In genomic region chr3:197174927-197175326, GRCh38 we compare ENCODE assay signal across 22 cellular contexts.
DNase-seq lines count a peak whose midpoint lies in the region; ATAC-seq and TF ChIP-seq lines count a peak whose summit lies in the region.
"Had no signal": no experiment of that assay in that cellular context is flagged by ENCODE, and none has a peak within 500 bp of the region (broad histone marks: within the 10 kb centered on the region; RNA-seq: fewer than 3 reads in every experiment).

No MANE protein-coding gene starts in this region.

- peak overlapping the region; percentile 82 for H3K27ac Mint-ChIP-seq in chondrocyte (ENCODE audit: unreplicated experiment)
- H3K27ac Mint-ChIP-seq: B cell had no signal

- ATAC-seq in DND-41 (ENCODE audit: insufficient read depth, low read depth) (peak; percentile 33; the same call in 1 of the 3 replicates), HG03354 (IDR thresholded peaks at IDR 0.05; ENCODE audit: poor library complexity, severe bottlenecking, unreplicated experiment) (no peak)
- ATAC-seq: K562, PC-3 had no signal

- no peak overlapping the region for H3K4me3 Mint-ChIP-seq in chondrocyte (ENCODE audit: unreplicated experiment)
- H3K4me3 Mint-ChIP-seq: B cell; CD4-positive, alpha-beta memory T cell; H9 had no signal

- no peaks in the 10 kb centered on the region for H3K9me3 ChIP-seq in DND-41 (ENCODE audit: insufficient read depth, low read length, severe bottlenecking)
- H3K9me3 ChIP-seq in effector memory CD4-positive, alpha-beta T cell (ENCODE audit: control insufficient read depth, low read length): no peaks in the 10 kb centered on the region

- no peak overlapping the region for H3K27ac ChIP-seq in DND-41 (ENCODE audit: low read length)
- H3K27ac ChIP-seq in effector memory CD4-positive, alpha-beta T cell (ENCODE audit: insufficient read depth, low read length, poor library complexity, severe bottlenecking): no peak overlapping the region
- H3K27ac ChIP-seq: RWPE1 had no signal

- DNase-seq in DND-41 (no peak), GM20000 (ENCODE audit: low spot score) (peak; percentile 8), NCI-H460 (ENCODE audit: extremely low read depth, low read depth) (peak; percentile 56), chondrocyte (ENCODE audit: low spot score) (no peak), HT-29 (ENCODE audit: low spot score) (no peak), ecto neural progenitor cell (ENCODE audit: low spot score) (no peak)
- DNase-seq in effector memory CD4-positive, alpha-beta T cell: no peak
- DNase-seq: Calu3; CD4-positive, alpha-beta memory T cell; DMS53; H9; NCI-H1092 treated with DMSO at 0.1 percent for 48 hours; NCI-H1694; NCI-H2107; NCI-H2227 treated with DMSO at 0.1 percent for 48 hours; NCI-H524 treated with DMSO at 0.1 percent for 48 hours; PC-3; T-helper 2 cell had no signal

- H3K27me3 Mint-ChIP-seq in chondrocyte (ENCODE audit: low read depth): no peaks in the 10 kb centered on the region
- H3K27me3 Mint-ChIP-seq: B cell; CD4-positive, alpha-beta memory T cell had no signal

- H3K36me3 Mint-ChIP-seq in chondrocyte (ENCODE audit: low read depth): peaks cover 3% of the 10 kb centered on the region

- peaks cover 44% of the 10 kb centered on the region for H3K4me1 Mint-ChIP-seq in chondrocyte (ENCODE audit: low read depth)

- H3K79me2 ChIP-seq in DND-41 (ENCODE audit: insufficient read depth, low read length): peaks cover 14% of the 10 kb centered on the region

- 0 out of 2 replicates have a peak, but pooled peaks cover 3% of the 10 kb centered on the region for H3K4me1 ChIP-seq in DND-41 (ENCODE audit: insufficient read depth, low read length)
- H3K4me1 ChIP-seq in effector memory CD4-positive, alpha-beta T cell (ENCODE audit: control insufficient read depth, insufficient read depth, low read length, poor library complexity, severe bottlenecking): no peaks in the 10 kb centered on the region

- H3K36me3 ChIP-seq in DND-41 (ENCODE audit: insufficient read depth, low read length): peaks cover 10% of the 10 kb centered on the region; the same call in 1 of the 2 replicates
- H3K36me3 ChIP-seq in effector memory CD4-positive, alpha-beta T cell (ENCODE audit: control insufficient read depth, insufficient read depth, low read length): no peaks in the 10 kb centered on the region

- TF ChIP-seq CTCF in DND-41 (IDR thresholded peaks at IDR 0.05; ENCODE audit: borderline replicate concordance, extremely low read depth, low read length, poor library complexity, severe bottlenecking): no peak
- no peak for TF ChIP-seq CTCF in GM20000 (IDR thresholded peaks at IDR 0.05; ENCODE audit: extremely low read depth, missing control alignments)
- TF ChIP-seq CTCF in chondrocyte (IDR thresholded peaks at IDR 0.05): no peak

- no peaks in the 10 kb centered on the region for H3K9me3 Mint-ChIP-seq in chondrocyte (ENCODE audit: low read depth)
- H3K9me3 Mint-ChIP-seq: CD4-positive, alpha-beta memory T cell; H9 had no signal

- no peak overlapping the region for H2AFZ ChIP-seq in DND-41 (ENCODE audit: low read depth, low read length)

- no peaks in the 10 kb centered on the region for H3K27me3 ChIP-seq in DND-41 (ENCODE audit: insufficient read depth, low read length, poor library complexity)
- H3K27me3 ChIP-seq in effector memory CD4-positive, alpha-beta T cell (replicated peaks; ENCODE audit: control insufficient read depth, insufficient read depth, low read length, poor library complexity, severe bottlenecking): no peaks in the 10 kb centered on the region

- H3K4me3 ChIP-seq in DND-41 (ENCODE audit: low read depth in 1 of 2, low read length in 2 of 2): no peak overlapping the region
- no peak overlapping the region for H3K4me3 ChIP-seq in effector memory CD4-positive, alpha-beta T cell (ENCODE audit: insufficient read depth, low read depth, low read length, poor library complexity, severe bottlenecking)
- H3K4me3 ChIP-seq: K562 had no signal

- H3K9ac ChIP-seq in DND-41 (ENCODE audit: low read depth, low read length): no peak overlapping the region

- H3K4me2 ChIP-seq in DND-41 (ENCODE audit: insufficient read depth, low read length): no peak overlapping the region

- H4K20me1 ChIP-seq in DND-41 (ENCODE audit: insufficient read depth, low read length): no peaks in the 10 kb centered on the region; the same call in 1 of the 2 replicates

Comparison
In these comparisons a context has a peak if more than half of its experiments do, and no peak if none do; other contexts are left out.
1. DNase-seq: peak in GM20000 (single experiment) and NCI-H460 (single experiment); none in DND-41 (single experiment), chondrocyte (single experiment), HT-29 (single experiment), effector memory CD4-positive, alpha-beta T cell (0 of 3) and ecto neural progenitor cell (single experiment).